Comparison of ENCODE assay signal across 10 cellular contexts in the genomic region with DNA sequence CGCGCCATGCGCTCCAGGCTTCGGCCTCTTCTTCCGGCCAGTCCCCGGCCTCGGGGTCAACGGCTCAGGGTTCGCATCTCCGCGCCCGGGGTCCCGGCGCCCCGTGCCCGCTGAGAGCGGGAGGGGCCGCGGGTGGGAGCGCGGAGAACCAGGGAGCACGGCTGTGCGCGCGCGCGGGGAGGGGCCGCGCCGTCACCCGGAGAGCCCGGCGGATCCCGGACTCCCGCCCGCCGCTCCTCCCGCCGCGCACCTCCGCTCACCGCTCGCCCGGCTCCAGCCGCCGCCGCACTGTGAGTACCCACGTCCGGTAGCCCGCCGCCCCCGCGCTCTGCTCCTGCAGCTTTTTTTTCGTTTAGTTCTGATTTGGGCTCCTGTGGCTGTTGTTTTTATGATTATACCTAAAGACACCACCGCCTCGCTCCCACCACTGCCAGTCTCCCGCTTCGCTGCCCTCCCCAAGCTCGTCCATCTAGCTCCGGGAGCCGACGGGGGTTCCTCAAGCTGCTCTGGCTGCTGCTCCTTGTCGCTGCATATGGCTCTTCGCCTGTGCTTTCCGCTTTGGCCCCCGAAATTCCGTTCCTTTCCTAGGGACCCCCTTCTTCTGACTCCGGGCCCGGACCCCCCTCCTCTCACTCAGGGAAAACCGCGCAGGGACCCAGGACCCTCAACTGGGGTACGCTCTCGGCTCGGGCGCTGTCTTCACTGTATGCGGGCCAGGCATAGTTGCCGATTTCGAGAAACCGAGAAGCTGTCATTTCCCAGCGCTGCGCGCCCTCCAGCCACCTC. TPM values are rescaled to one million over a fixed set of nuclear protein-coding genes. Genes with fewer than 3 reads are reported as not detected.
DNase-seq lines count a peak whose midpoint lies in the region; ATAC-seq and TF ChIP-seq lines count a peak whose summit lies in the region.
"Had no signal": no experiment of that assay in that cellular context is flagged by ENCODE, and none has a peak within 500 bp of the region (broad histone marks: within the 10 kb centered on the region; RNA-seq: fewer than 3 reads in every experiment).

No MANE protein-coding gene starts in this region.

- H3K4me2 ChIP-seq in neural cell (ENCODE audit: low read length): no peak overlapping the region

- H3K9me2 ChIP-seq in neural cell (ENCODE audit: insufficient read depth, low read length): no peaks in the 10 kb centered on the region

- H3K36me3 Mint-ChIP-seq in activated T-cell treated with anti-CD3 and anti-CD28 coated beads, Interleukin-2, amount 50 U/mL, for 72 hours (ENCODE audit: insufficient read depth in 2 of 2): peaks cover 0 to 3% of the 10 kb centered on the region in 2 donors

- TF ChIP-seq EP300 in neural cell (conservative IDR thresholded peaks at IDR 0.05; ENCODE audit: poor library complexity, severe bottlenecking): no peak

- no peaks in the 10 kb centered on the region for H3K79me2 ChIP-seq in neural cell (replicated peaks; ENCODE audit: insufficient read depth, low read length)

- H3F3A ChIP-seq in neural cell (ENCODE audit: insufficient read depth, low read length, poor library complexity, severe bottlenecking): no peaks in the 10 kb centered on the region

- H3K9me3 ChIP-seq in neural cell (ENCODE audit: low read length): peaks cover 5% of the 10 kb centered on the region

- H2AFZ ChIP-seq in neural cell (ENCODE audit: low read depth, low read length): no peak overlapping the region

- TF ChIP-seq RAD21 in neural cell (conservative IDR thresholded peaks at IDR 0.05): no peak

- peak overlapping the region; percentile 82 for H3K27ac Mint-ChIP-seq in activated T-cell treated with anti-CD3 and anti-CD28 coated beads, Interleukin-2, amount 50 U/mL, for 72 hours

- H3K27me3 ChIP-seq in neural cell (ENCODE audit: insufficient read depth, low read depth, low read length): peaks cover 98% of the 10 kb centered on the region

- no peak overlapping the region for H3K9ac ChIP-seq in neural cell (ENCODE audit: low read length)

- TF ChIP-seq CTCF in neural cell (IDR thresholded peaks at IDR 0.05; ENCODE audit: poor library complexity, severe bottlenecking) (no peak), RWPE1 (conservative IDR thresholded peaks at IDR 0.05; ENCODE audit: low read depth) (no peak)

- POLR2A ChIA-PET in RWPE1 (lab: Yijun Ruan, JAX; ENCODE audit: low non-redundant PET): no interaction called here

- CTCF ChIA-PET in RWPE1 (lab: Yijun Ruan, JAX): interaction anchor here (0.6 to 1.0 kb wide), 3 partner anchors 145 to 345 kb away, joined by 3 to 5 read pairs (median 4); no protein-coding TSS in a partner anchor

- H3K27ac ChIP-seq in neural cell (ENCODE audit: low read length): no peak overlapping the region
- no peak overlapping the region for H3K27ac ChIP-seq in RWPE1

- peaks cover 63% of the 10 kb centered on the region for H3K4me1 Mint-ChIP-seq in activated T-cell treated with anti-CD3 and anti-CD28 coated beads, Interleukin-2, amount 50 U/mL, for 72 hours (ENCODE audit: low read depth)

- DNase-seq in D341Med (ENCODE audit: low spot score) (peak; percentile 75), HuH-7.5 (ENCODE audit: low spot score) (peak; percentile 83), GM03348 (ENCODE audit: low spot score) (no peak), RWPE1 (ENCODE audit: low spot score) (no peak)
- DNase-seq in activated T-cell treated with anti-CD3 and anti-CD28 coated beads, Interleukin-2, amount 50 U/mL, for 72 hours: peak in 1 of 2 donors; percentile 13
- DNase-seq: head of caudate nucleus had no signal

- no peaks in the 10 kb centered on the region for H3K36me3 ChIP-seq in neural cell (ENCODE audit: insufficient read depth, low read length)

- H4K20me1 ChIP-seq in neural cell (ENCODE audit: insufficient read depth): peaks cover 4% of the 10 kb centered on the region

- H3K4me3 Mint-ChIP-seq in activated T-cell treated with anti-CD3 and anti-CD28 coated beads, Interleukin-2, amount 50 U/mL, for 72 hours: peak overlapping the region; percentile 79 to 85

- H3K4me3 ChIP-seq in neural cell (ENCODE audit: low read length): peak overlapping the region; percentile 53

- peak; percentile 16 to 28 for ATAC-seq in activated T-cell treated with anti-CD3 and anti-CD28 coated beads, Interleukin-2, amount 50 U/mL, for 72 hours (replicated peaks in 1 of 2)
- ATAC-seq in GM19397 (IDR thresholded peaks at IDR 0.05; ENCODE audit: unreplicated experiment) (no peak), HG02759 (IDR thresholded peaks at IDR 0.05; ENCODE audit: unreplicated experiment) (no peak)

- no peaks in the 10 kb centered on the region for H3K9me3 Mint-ChIP-seq in activated T-cell treated with anti-CD3 and anti-CD28 coated beads, Interleukin-2, amount 50 U/mL, for 72 hours
- H3K9me3 Mint-ChIP-seq: activated naive CD4-positive, alpha-beta T cell treated with anti-CD3 and anti-CD28 coated beads, Interleukin-2, amount 50 U/mL, for 72 hours had no signal

- H3K27me3 Mint-ChIP-seq in activated T-cell treated with anti-CD3 and anti-CD28 coated beads, Interleukin-2, amount 50 U/mL, for 72 hours (ENCODE audit: low read depth): peaks cover 80% of the 10 kb centered on the region

TF ChIP-seq in neural cell, 6 proteins besides CTCF, POLR2A, EP300 and RAD21:
- TF ChIP-seq, protein P1, sequence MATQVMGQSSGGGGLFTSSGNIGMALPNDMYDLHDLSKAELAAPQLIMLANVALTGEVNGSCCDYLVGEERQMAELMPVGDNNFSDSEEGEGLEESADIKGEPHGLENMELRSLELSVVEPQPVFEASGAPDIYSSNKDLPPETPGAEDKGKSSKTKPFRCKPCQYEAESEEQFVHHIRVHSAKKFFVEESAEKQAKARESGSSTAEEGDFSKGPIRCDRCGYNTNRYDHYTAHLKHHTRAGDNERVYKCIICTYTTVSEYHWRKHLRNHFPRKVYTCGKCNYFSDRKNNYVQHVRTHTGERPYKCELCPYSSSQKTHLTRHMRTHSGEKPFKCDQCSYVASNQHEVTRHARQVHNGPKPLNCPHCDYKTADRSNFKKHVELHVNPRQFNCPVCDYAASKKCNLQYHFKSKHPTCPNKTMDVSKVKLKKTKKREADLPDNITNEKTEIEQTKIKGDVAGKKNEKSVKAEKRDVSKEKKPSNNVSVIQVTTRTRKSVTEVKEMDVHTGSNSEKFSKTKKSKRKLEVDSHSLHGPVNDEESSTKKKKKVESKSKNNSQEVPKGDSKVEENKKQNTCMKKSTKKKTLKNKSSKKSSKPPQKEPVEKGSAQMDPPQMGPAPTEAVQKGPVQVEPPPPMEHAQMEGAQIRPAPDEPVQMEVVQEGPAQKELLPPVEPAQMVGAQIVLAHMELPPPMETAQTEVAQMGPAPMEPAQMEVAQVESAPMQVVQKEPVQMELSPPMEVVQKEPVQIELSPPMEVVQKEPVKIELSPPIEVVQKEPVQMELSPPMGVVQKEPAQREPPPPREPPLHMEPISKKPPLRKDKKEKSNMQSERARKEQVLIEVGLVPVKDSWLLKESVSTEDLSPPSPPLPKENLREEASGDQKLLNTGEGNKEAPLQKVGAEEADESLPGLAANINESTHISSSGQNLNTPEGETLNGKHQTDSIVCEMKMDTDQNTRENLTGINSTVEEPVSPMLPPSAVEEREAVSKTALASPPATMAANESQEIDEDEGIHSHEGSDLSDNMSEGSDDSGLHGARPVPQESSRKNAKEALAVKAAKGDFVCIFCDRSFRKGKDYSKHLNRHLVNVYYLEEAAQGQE (IDR thresholded peaks at IDR 0.05; ENCODE audit: borderline replicate concordance): no peak
- TF ChIP-seq TAF1 (IDR thresholded peaks at IDR 0.05; ENCODE audit: low read depth): no peak
- no peak for TF ChIP-seq SMC3 (conservative IDR thresholded peaks at IDR 0.05; ENCODE audit: poor library complexity)
- TF ChIP-seq EZH2 (IDR thresholded peaks at IDR 0.05; ENCODE audit: borderline replicate concordance, insufficient read depth, low read length, poor library complexity, severe bottlenecking): peak; percentile 82
- TF ChIP-seq POLR2AphosphoS5 (IDR thresholded peaks at IDR 0.05): peak; percentile 71

RNA-seq across cellular contexts. Expression of gene SKOR1, which starts 1.7 kb away (rescaled TPM):
- under 1 TPM; 0.31 to 0.95 TPM for total RNA-seq in activated T-cell treated with anti-CD3 and anti-CD28 coated beads, Interleukin-2, amount 50 U/mL, for 72 hours
- polyA plus RNA-seq in neural cell: 0.81 and 0.94 TPM in 2 replicates
- polyA minus RNA-seq in neural cell: 1.5 and 2.1 TPM in 2 replicates

RNA-seq across cellular contexts. Expression of gene RNU6-1, which starts 16.3 kb away (rescaled TPM):
- not detected for total RNA-seq in activated T-cell treated with anti-CD3 and anti-CD28 coated beads, Interleukin-2, amount 50 U/mL, for 72 hours
- not detected in 2 replicates for polyA plus RNA-seq in neural cell
- polyA minus RNA-seq in neural cell: not detected in 2 replicates
- total RNA-seq: activated naive CD4-positive, alpha-beta T cell treated with anti-CD3 and anti-CD28 coated beads, Interleukin-2, amount 50 U/mL, for 72 hours had no signal

Comparison
In these comparisons a context has a peak if more than half of its experiments do, and no peak if none do; other contexts are left out.
1. DNase-seq: peak in D341Med (single experiment) and HuH-7.5 (single experiment); none in GM03348 (single experiment) and RWPE1 (single experiment).
2. ATAC-seq: peak in activated T-cell treated with anti-CD3 and anti-CD28 coated beads, Interleukin-2, amount 50 U/mL, for 72 hours (2 of 2); none in GM19397 (single experiment) and HG02759 (single experiment).